In genomic region chr1:235835226-235835625, GRCh38 we compare ENCODE assay signal across 10 cellular contexts. TPM values are rescaled to one million over a fixed set of nuclear protein-coding genes. Genes with fewer than 3 reads are reported as not detected.
DNase-seq lines count a peak whose midpoint lies in the region; ATAC-seq and TF ChIP-seq lines count a peak whose summit lies in the region.
"Had no signal": no experiment of that assay in that cellular context is flagged by ENCODE, and none has a peak within 500 bp of the region (broad histone marks: within the 10 kb centered on the region; RNA-seq: fewer than 3 reads in every experiment).

No MANE protein-coding gene starts in this region.

- H3K9me3 ChIP-seq in colonic mucosa (no peaks in the 10 kb centered on the region), subcutaneous abdominal adipose tissue (ENCODE audit: control insufficient read depth in 5 of 5, low read length in 5 of 5) (no peaks in the 10 kb centered on the region)

- no peak overlapping the region for H3K27ac Mint-ChIP-seq in activated CD8-positive, alpha-beta T cell treated with anti-CD3 and anti-CD28 coated beads for 36 hours
- peak overlapping the region in 1 of 10 donors; percentile 15 for H3K27ac Mint-ChIP-seq in naive thymus-derived CD8-positive, alpha-beta T cell

- H3K9ac ChIP-seq in colonic mucosa (ENCODE audit: low read depth in 2 of 2, low read length in 2 of 2): no peak overlapping the region
- peak overlapping the region in 4 of 5 donors; percentile 27 to 64 (median 59) for H3K9ac ChIP-seq in subcutaneous abdominal adipose tissue (ENCODE audit: low read length in 5 of 5)

- H3K4me1 Mint-ChIP-seq in activated CD8-positive, alpha-beta T cell treated with anti-CD3 and anti-CD28 coated beads for 36 hours (ENCODE audit: low read depth): peaks cover 27% of the 10 kb centered on the region
- peaks cover 8 to 20% (median 14%) of the 10 kb centered on the region in 4 donors for H3K4me1 Mint-ChIP-seq in naive thymus-derived CD8-positive, alpha-beta T cell

- H3K27me3 ChIP-seq in colonic mucosa (no peaks in the 10 kb centered on the region), subcutaneous abdominal adipose tissue (ENCODE audit: control insufficient read depth in 5 of 5, insufficient read depth in 4 of 5, low read length in 5 of 5) (no peaks in the 10 kb centered on the region)

- no peak overlapping the region for H3K4me3 ChIP-seq in colonic mucosa
- H3K4me3 ChIP-seq in subcutaneous abdominal adipose tissue (ENCODE audit: low read depth in 1 of 5, low read length in 5 of 5): peak overlapping the region in 4 of 5 donors; percentile 32 to 57 (median 40)

- H3K4me1 ChIP-seq in colonic mucosa (no peaks in the 10 kb centered on the region), subcutaneous abdominal adipose tissue (ENCODE audit: control insufficient read depth in 5 of 5, insufficient read depth in 5 of 5, low read length in 5 of 5) (peaks cover 0 to 11% (median 6%) of the 10 kb centered on the region in 5 donors)

- H3K9me3 Mint-ChIP-seq in activated CD8-positive, alpha-beta T cell treated with anti-CD3 and anti-CD28 coated beads for 36 hours: no peaks in the 10 kb centered on the region
- no peaks in the 10 kb centered on the region for H3K9me3 Mint-ChIP-seq in naive thymus-derived CD8-positive, alpha-beta T cell

- H3K27me3 Mint-ChIP-seq in activated CD8-positive, alpha-beta T cell treated with anti-CD3 and anti-CD28 coated beads for 36 hours: no peaks in the 10 kb centered on the region
- no peaks in the 10 kb centered on the region for H3K27me3 Mint-ChIP-seq in naive thymus-derived CD8-positive, alpha-beta T cell

- intact Hi-C loops in colonic mucosa (cut with DNase I): no loop called here
- intact Hi-C loops in left colon (cut with DNase I, micrococcal nuclease): no loop called here
- intact Hi-C loops in activated CD8-positive, alpha-beta T cell treated with anti-CD3 and anti-CD28 coated beads for 36 hours (cut with micrococcal nuclease): no loop called here

- H3K27ac ChIP-seq in colonic mucosa (no peak overlapping the region), subcutaneous abdominal adipose tissue (ENCODE audit: low read depth, low read length) (peak overlapping the region; percentile 15)

- H3K36me3 Mint-ChIP-seq in activated CD8-positive, alpha-beta T cell treated with anti-CD3 and anti-CD28 coated beads for 36 hours (ENCODE audit: low read depth): peaks cover 15% of the 10 kb centered on the region
- peaks cover 0 to 10% (median 1%) of the 10 kb centered on the region in 3 donors for H3K36me3 Mint-ChIP-seq in naive thymus-derived CD8-positive, alpha-beta T cell

- CTCF ChIA-PET in activated CD8-positive, alpha-beta T cell treated with anti-CD3 and anti-CD28 coated beads for 36 hours (lab: Charles Lee): interaction anchor here (0.8 to 9.8 kb wide), 6 partner anchors 8 to 137 kb away, joined by 3 to 65 read pairs (median 4); no protein-coding TSS in a partner anchor

- POLR2A ChIA-PET in activated CD8-positive, alpha-beta T cell treated with anti-CD3 and anti-CD28 coated beads for 36 hours (lab: Charles Lee): no interaction called here
- POLR2A ChIA-PET in naive thymus-derived CD8-positive, alpha-beta T cell (lab: Charles Lee): no interaction called here

- no peaks in the 10 kb centered on the region for H3K36me3 ChIP-seq in colonic mucosa
- H3K36me3 ChIP-seq in subcutaneous abdominal adipose tissue (ENCODE audit: control insufficient read depth in 5 of 5, insufficient read depth in 5 of 5, low read length in 5 of 5): peaks cover 0 to 4% (median 0%) of the 10 kb centered on the region in 5 donors

- ATAC-seq in left colon (peak; percentile 52), GM21717 (IDR thresholded peaks at IDR 0.05; ENCODE audit: unreplicated experiment) (no peak), HG03342 (IDR thresholded peaks at IDR 0.05; ENCODE audit: unreplicated experiment) (no peak)
- ATAC-seq in activated CD8-positive, alpha-beta T cell treated with anti-CD3 and anti-CD28 coated beads for 36 hours: no peak
- no peak for ATAC-seq in naive thymus-derived CD8-positive, alpha-beta T cell

- DNase-seq in GM04503 (ENCODE audit: low read depth): peak; percentile 22
- peak; percentile 28 for DNase-seq in colonic mucosa
- peak in 1 of 2 donors; percentile 32 for DNase-seq in left colon
- no peak for DNase-seq in activated CD8-positive, alpha-beta T cell treated with anti-CD3 and anti-CD28 coated beads for 36 hours
- DNase-seq in naive thymus-derived CD8-positive, alpha-beta T cell: no peak
- DNase-seq: NCI-H1417 treated with DMSO at 0.1 percent for 48 hours, SIG-M5 had no signal

- H3K4me3 Mint-ChIP-seq in activated CD8-positive, alpha-beta T cell treated with anti-CD3 and anti-CD28 coated beads for 36 hours: no peak overlapping the region
- H3K4me3 Mint-ChIP-seq in naive thymus-derived CD8-positive, alpha-beta T cell: no peak overlapping the region

- no peak for TF ChIP-seq CTCF in colonic mucosa (IDR thresholded peaks at IDR 0.05)
- no peak for TF ChIP-seq CTCF in activated CD8-positive, alpha-beta T cell treated with anti-CD3 and anti-CD28 coated beads for 36 hours (IDR thresholded peaks at IDR 0.05)

RNA-seq across cellular contexts. Expression of gene LYST, which starts 31.5 kb away (rescaled TPM):
- total RNA-seq in colonic mucosa (10 to 100 TPM; 13.7 to 20.0 TPM), left colon (10 to 100 TPM; 22.4 to 31.1 TPM)
- total RNA-seq in activated CD8-positive, alpha-beta T cell treated with anti-CD3 and anti-CD28 coated beads for 36 hours: 10 to 100 TPM; 77.4 to 87.3 TPM
- 10 to 100 TPM; 23.0 to 27.2 TPM for total RNA-seq in naive thymus-derived CD8-positive, alpha-beta T cell
- 10 to 100 TPM in 1 of 3 donors, 1 to 10 TPM in 2; 6.4 to 10.9 (median 6.6) TPM for polyA plus RNA-seq in naive thymus-derived CD8-positive, alpha-beta T cell

Comparison
In these comparisons a context has a peak if more than half of its experiments do, and no peak if none do; other contexts are left out.
1. DNase-seq: peak in GM04503 (single experiment) and colonic mucosa (single experiment); none in activated CD8-positive, alpha-beta T cell treated with anti-CD3 and anti-CD28 coated beads for 36 hours (single experiment) and naive thymus-derived CD8-positive, alpha-beta T cell (0 of 10).
2. H3K9ac ChIP-seq: peak in subcutaneous abdominal adipose tissue (4 of 5); none in colonic mucosa (0 of 2).